Comparison of ENCODE assay signal across 18 cellular contexts in the genomic region with DNA sequence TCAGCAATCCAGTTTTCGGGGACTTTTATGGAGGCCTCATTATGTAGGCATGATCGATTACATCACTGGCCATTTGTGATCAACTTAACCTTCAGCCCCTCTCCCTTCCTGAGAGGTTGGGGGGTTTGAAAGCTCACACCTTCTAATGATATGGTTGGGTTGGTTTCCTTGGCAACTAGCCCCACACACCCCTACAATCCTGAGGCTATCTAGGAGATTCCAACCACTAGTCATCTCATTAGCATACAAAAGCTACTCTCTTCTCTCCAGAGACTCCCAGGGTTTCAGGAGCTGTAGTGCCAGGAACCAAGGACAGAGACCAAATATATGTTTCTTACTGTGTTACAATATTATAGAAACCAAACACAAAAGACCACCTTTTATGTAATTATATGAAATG. TPM values are rescaled to one million over a fixed set of nuclear protein-coding genes. Genes with fewer than 3 reads are reported as not detected.
A peak's percentile ranks its signal among the peaks of the same experiment; 100 is the strongest.
DNase-seq lines count a peak whose midpoint lies in the region; ATAC-seq and TF ChIP-seq lines count a peak whose summit lies in the region.
"Had no signal": no experiment of that assay in that cellular context is flagged by ENCODE, and none has a peak within 500 bp of the region (broad histone marks: within the 10 kb centered on the region; RNA-seq: fewer than 3 reads in every experiment).

No MANE protein-coding gene starts in this region.

- no peak overlapping the region for H3K27ac Mint-ChIP-seq in WTC11
- H3K27ac Mint-ChIP-seq: CD8-positive, alpha-beta T cell had no signal

- intact Hi-C loops in thyroid gland (cut with DNase I), result loop anchor here (10.0 kb wide), 1 partner anchor 155 kb away; no protein-coding TSS in a partner anchor

- TF ChIP-seq POLR2A in thyroid gland (IDR thresholded peaks at IDR 0.05), result no peak

- H3K4me3 ChIP-seq in BLaER1 (0 out of 2 replicates have a peak overlapping the region, but pooled peaks have one; percentile 6), HEK293 (ENCODE audit: low read depth, low read length) (no peak overlapping the region), thyroid gland (replicated peaks in 1 of 3) (no peak overlapping the region)
- H3K4me3 ChIP-seq: GM12878 had no signal

- H3K4me1 Mint-ChIP-seq in WTC11, result peaks cover 20% of the 10 kb centered on the region

- no peaks in the 10 kb centered on the region; the same call in none of the 2 replicates for H3K27me3 Mint-ChIP-seq in WTC11 (ENCODE audit: low read depth)

- H3K27ac ChIP-seq in BLaER1 (no peak overlapping the region), HEK293 (ENCODE audit: extremely low read depth, low read depth, low read length) (no peak overlapping the region), thyroid gland (no peak overlapping the region)
- H3K27ac ChIP-seq: 22Rv1; BLaER1 treated with 17β-estradiol and CSF1 and Interleukin-3, amounts not matched to agents 10 nM and 100 nM; HL-60 had no signal

- H3K9me3 ChIP-seq in BLaER1 (peaks cover 41% of the 10 kb centered on the region), HEK293 (ENCODE audit: control insufficient read depth, insufficient read depth, low read depth, low read length) (no peaks in the 10 kb centered on the region), thyroid gland (no peaks in the 10 kb centered on the region)

- H3K9ac ChIP-seq in BLaER1, result no peak overlapping the region
- H3K9ac ChIP-seq: BLaER1 treated with 17β-estradiol and CSF1 and Interleukin-3, amounts not matched to agents 10 nM and 100 nM had no signal

- H3K36me3 ChIP-seq in BLaER1 (peaks cover 16% of the 10 kb centered on the region; the same call in 1 of the 2 replicates), HEK293 (ENCODE audit: control insufficient read depth in 2 of 2, insufficient read depth in 1 of 2, low read length in 2 of 2) (no peaks in the 10 kb centered on the region), thyroid gland (no peaks in the 10 kb centered on the region)

- CTCF ChIA-PET in HEK293 (lab: Yijun Ruan, JAX) (no interaction called here), WTC11 (lab: Charles Lee) (interaction anchor here (1.4 kb wide), 1 partner anchor 155 kb away, joined by 4 read pairs; no protein-coding TSS in a partner anchor)

- POLR2A ChIA-PET in HEK293 (lab: Yijun Ruan, JAX) (no interaction called here), WTC11 (lab: Charles Lee) (no interaction called here)

- H3K36me3 Mint-ChIP-seq in WTC11, result peaks cover 8% of the 10 kb centered on the region
- H3K36me3 Mint-ChIP-seq: CD8-positive, alpha-beta T cell had no signal

- DNase-seq in WTC11 (ENCODE audit: low spot score), result no peak
- DNase-seq in iPS DF 19.7 (ENCODE audit: low read depth, low spot score), result peak; percentile 25
- DNase-seq in activated naive CD4-positive, alpha-beta T cell treated with Interleukin-2 at 50 U/mL for 16 hours, result no peak
- DNase-seq in thyroid gland, result no peak
- DNase-seq: Calu3; CD8-positive, alpha-beta T cell; DMS79 treated with DMSO at 0.1 percent for 48 hours; GOT3; H7; KBM-7 had no signal

- no peak for TF ChIP-seq CTCF in HEK293 (tag by site-specific recombination; IDR thresholded peaks at IDR 0.05)
- TF ChIP-seq CTCF in WTC11 (IDR thresholded peaks at IDR 0.05), result no peak
- TF ChIP-seq CTCF in thyroid gland (IDR thresholded peaks at IDR 0.05), result no peak

- no peak overlapping the region for H3K4me2 ChIP-seq in BLaER1

- 100% methylated on average over 2 of the region's 2 CpGs for whole genome bisulfite sequencing in thyroid gland, 2 donors

- H3K4me3 Mint-ChIP-seq in WTC11, result no peak overlapping the region
- H3K4me3 Mint-ChIP-seq: CD8-positive, alpha-beta T cell had no signal

- no peaks in the 10 kb centered on the region for H3K27me3 ChIP-seq in BLaER1
- H3K27me3 ChIP-seq in thyroid gland, result no peaks in the 10 kb centered on the region
- H3K27me3 ChIP-seq: BLaER1 treated with 17β-estradiol and CSF1 and Interleukin-3, amounts not matched to agents 10 nM and 100 nM had no signal

- H3K4me1 ChIP-seq in BLaER1 (peaks cover 81% of the 10 kb centered on the region), HEK293 (ENCODE audit: control insufficient read depth, insufficient read depth, low read length) (no peaks in the 10 kb centered on the region), thyroid gland (no peaks in the 10 kb centered on the region)

- no peaks in the 10 kb centered on the region for H4K20me1 ChIP-seq in BLaER1
- H4K20me1 ChIP-seq: BLaER1 treated with 17β-estradiol and CSF1 and Interleukin-3, amounts not matched to agents 10 nM and 100 nM had no signal

- peaks cover 17% of the 10 kb centered on the region for H3K9me3 Mint-ChIP-seq in WTC11
- H3K9me3 Mint-ChIP-seq: CD8-positive, alpha-beta T cell had no signal

- peak; percentile 68 for ATAC-seq in WTC11
- no peak for ATAC-seq in GM21576 (IDR thresholded peaks at IDR 0.05; ENCODE audit: unreplicated experiment)
- ATAC-seq in HG03457 (IDR thresholded peaks at IDR 0.05; ENCODE audit: unreplicated experiment), result no peak
- ATAC-seq: CD8-positive, alpha-beta T cell; GM12878 had no signal

TF ChIP-seq in HEK293, 187 proteins besides CTCF, POLR2A, EP300 and RAD21 (continues in another document):
- TF ChIP-seq ZNF76 (tag by site-specific recombination; IDR thresholded peaks at IDR 0.05; ENCODE audit: borderline replicate concordance, low read depth) (no peak), ZNF391 (tag by site-specific recombination; IDR thresholded peaks at IDR 0.05; ENCODE audit: borderline replicate concordance, low read depth) (no peak), ZBTB1 (tag by site-specific recombination; IDR thresholded peaks at IDR 0.05) (no peak), ZNF623 (tag by site-specific recombination; IDR thresholded peaks at IDR 0.05) (no peak), YY2 (tag by site-specific recombination; IDR thresholded peaks at IDR 0.05) (no peak), ZNF530 (tag by site-specific recombination; IDR thresholded peaks at IDR 0.05; ENCODE audit: low read depth) (0 out of 2 replicates have a peak, but pooled peaks have one; percentile 9), ZNF433 (tag by site-specific recombination; IDR thresholded peaks at IDR 0.05; ENCODE audit: low read depth) (no peak)

TF ChIP-seq in WTC11, 78 proteins besides CTCF, POLR2A, EP300 and RAD21:
- TF ChIP-seq CBFB (CRISPR knock-in tag; IDR thresholded peaks at IDR 0.05; ENCODE audit: low read depth) (no peak), JAZF1 (CRISPR knock-in tag; IDR thresholded peaks at IDR 0.05) (no peak), PRRX2 (CRISPR knock-in tag; IDR thresholded peaks at IDR 0.05) (no peak)
- TF ChIP-seq, protein P1, sequence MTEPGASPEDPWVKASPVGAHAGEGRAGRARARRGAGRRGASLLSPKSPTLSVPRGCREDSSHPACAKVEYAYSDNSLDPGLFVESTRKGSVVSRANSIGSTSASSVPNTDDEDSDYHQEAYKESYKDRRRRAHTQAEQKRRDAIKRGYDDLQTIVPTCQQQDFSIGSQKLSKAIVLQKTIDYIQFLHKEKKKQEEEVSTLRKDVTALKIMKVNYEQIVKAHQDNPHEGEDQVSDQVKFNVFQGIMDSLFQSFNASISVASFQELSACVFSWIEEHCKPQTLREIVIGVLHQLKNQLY (CRISPR knock-in tag; IDR thresholded peaks at IDR 0.05), result no peak

RNA-seq across cellular contexts. Expression of a gene that starts 35.2 kb away (rescaled TPM):
- total RNA-seq in WTC11 (2021) (27.8 to 32.7 TPM (median 28.5 TPM) in 3 replicates), thyroid gland (10 to 100 TPM; 19.5 to 34.2 (median 21.5) TPM)
